16 cellular contexts compared by ENCODE assay signal in the genomic region with DNA sequence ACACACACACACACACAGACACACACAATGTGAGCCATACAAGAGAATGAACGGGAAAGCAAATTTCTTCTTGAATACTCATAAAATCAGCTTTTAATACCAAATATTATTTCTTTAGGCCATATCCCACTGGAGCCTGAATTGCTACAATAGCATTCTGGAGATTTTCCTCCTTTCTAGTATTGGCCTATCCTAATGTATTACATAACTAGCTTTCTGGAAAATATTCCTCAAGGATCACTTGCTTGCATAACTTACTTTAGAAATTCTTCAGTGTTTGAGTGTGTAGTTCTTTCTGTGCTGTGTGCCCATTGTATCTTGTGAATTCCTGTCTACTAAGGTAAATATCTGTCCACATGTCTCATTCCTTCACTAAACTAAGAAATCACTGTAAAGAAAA.
A peak's percentile ranks its signal among the peaks of the same experiment; 100 is the strongest.
DNase-seq lines count a peak whose midpoint lies in the region; ATAC-seq and TF ChIP-seq lines count a peak whose summit lies in the region.
"Had no signal": no experiment of that assay in that cellular context is flagged by ENCODE, and none has a peak within 500 bp of the region (broad histone marks: within the 10 kb centered on the region; RNA-seq: fewer than 3 reads in every experiment).

No MANE protein-coding gene starts in this region.

- TF ChIP-seq CTCF in right atrium auricular region (IDR thresholded peaks at IDR 0.05) (no peak), left ventricle myocardium inferior (IDR thresholded peaks at IDR 0.05; ENCODE audit: borderline replicate concordance) (no peak), heart left ventricle (IDR thresholded peaks at IDR 0.05) (no peak)

- H3K9me3 ChIP-seq in right atrium auricular region (no peaks in the 10 kb centered on the region), left ventricle myocardium inferior (replicated peaks) (no peaks in the 10 kb centered on the region), heart left ventricle (no peaks in the 10 kb centered on the region), subcutaneous abdominal adipose tissue (ENCODE audit: control insufficient read depth in 5 of 5, low read length in 5 of 5) (no peaks in the 10 kb centered on the region)
- H3K9me3 ChIP-seq: Caco-2 had no signal

- DNase-seq in Right ventricle myocardium inferior (ENCODE audit: missing footprints) (no peak), right atrium auricular region (ENCODE audit: low spot score) (no peak), left ventricle myocardium inferior (no peak), heart left ventricle (no peak), anterior cingulate cortex (lab: John Stamatoyannopoulos, UW) (no peak)
- DNase-seq: Caco-2; CD4-positive, CD25-positive, alpha-beta regulatory T cell; CD8-positive, alpha-beta T cell; DMS153; DND-41; H7; HCEC 1CT had no signal

- H3K27me3 ChIP-seq in right atrium auricular region: no peaks in the 10 kb centered on the region
- peaks cover 5% of the 10 kb centered on the region for H3K27me3 ChIP-seq in left ventricle myocardium inferior (ENCODE audit: low read depth)
- H3K27me3 ChIP-seq in heart left ventricle: peaks cover 0 to 3% (median 0%) of the 10 kb centered on the region in 9 donors
- no peaks in the 10 kb centered on the region for H3K27me3 ChIP-seq in subcutaneous abdominal adipose tissue (ENCODE audit: control insufficient read depth in 5 of 5, insufficient read depth in 4 of 5, low read length in 5 of 5)
- H3K27me3 ChIP-seq: BLaER1 had no signal

- no peak overlapping the region for H3K4me3 ChIP-seq in right atrium auricular region
- no peak overlapping the region for H3K4me3 ChIP-seq in left ventricle myocardium inferior
- H3K4me3 ChIP-seq in heart left ventricle: no peak overlapping the region
- H3K4me3 ChIP-seq in subcutaneous abdominal adipose tissue (ENCODE audit: low read depth in 1 of 5, low read length in 5 of 5): no peak overlapping the region
- H3K4me3 ChIP-seq: BLaER1 had no signal

- intact Hi-C loops in Right ventricle myocardium inferior (cut with DNase I): no loop called here
- intact Hi-C loops in left ventricle myocardium inferior (cut with micrococcal nuclease): no loop called here
- intact Hi-C loops in heart left ventricle (cut with DNase I): no loop called here

- H3K36me3 ChIP-seq in right atrium auricular region: no peaks in the 10 kb centered on the region
- H3K36me3 ChIP-seq in left ventricle myocardium inferior: no peaks in the 10 kb centered on the region
- no peaks in the 10 kb centered on the region for H3K36me3 ChIP-seq in heart left ventricle
- no peaks in the 10 kb centered on the region for H3K36me3 ChIP-seq in subcutaneous abdominal adipose tissue (ENCODE audit: control insufficient read depth in 5 of 5, insufficient read depth in 5 of 5, low read length in 5 of 5)
- H3K36me3 ChIP-seq: BLaER1 had no signal

- H3K9ac ChIP-seq in subcutaneous abdominal adipose tissue (ENCODE audit: low read length in 5 of 5): no peak overlapping the region
- H3K9ac ChIP-seq: BLaER1 had no signal

- WGBS in heart left ventricle, 4 donors: 70 to 88% (median 86%) methylated on average over 1 of the region's 1 CpG

- peak; percentile 70 for ATAC-seq in Right ventricle myocardium inferior
- no peak for ATAC-seq in heart left ventricle
- ATAC-seq: CD8-positive, alpha-beta T cell had no signal

- H3K27ac ChIP-seq in right atrium auricular region (no peak overlapping the region), left ventricle myocardium inferior (replicated peaks) (peak overlapping the region; percentile 30), heart left ventricle (peak overlapping the region in 4 of 12 donors; percentile 31 to 44 (median 33)), subcutaneous abdominal adipose tissue (ENCODE audit: low read depth, low read length) (peak overlapping the region; percentile 8)
- H3K27ac ChIP-seq: 22Rv1, BLaER1, C4-2B had no signal

- no peak for TF ChIP-seq POLR2A in heart left ventricle (IDR thresholded peaks at IDR 0.05)

- H3K4me1 ChIP-seq in right atrium auricular region (peaks cover 0 to 4% of the 10 kb centered on the region in 2 donors), left ventricle myocardium inferior (peaks cover 9% of the 10 kb centered on the region), heart left ventricle (peaks cover 0 to 11% (median 0%) of the 10 kb centered on the region in 12 donors), subcutaneous abdominal adipose tissue (ENCODE audit: control insufficient read depth in 5 of 5, insufficient read depth in 5 of 5, low read length in 5 of 5) (peaks cover 0 to 6% (median 0%) of the 10 kb centered on the region in 5 donors)
- H3K4me1 ChIP-seq: Caco-2 had no signal

Comparison
In these comparisons a context has a peak if more than half of its experiments do, and no peak if none do; other contexts are left out.
1. H3K27ac ChIP-seq: peak in left ventricle myocardium inferior (single experiment) and subcutaneous abdominal adipose tissue (single experiment); none in right atrium auricular region (0 of 2).